ENCODE assay signal across 21 cellular contexts in the genomic region with DNA sequence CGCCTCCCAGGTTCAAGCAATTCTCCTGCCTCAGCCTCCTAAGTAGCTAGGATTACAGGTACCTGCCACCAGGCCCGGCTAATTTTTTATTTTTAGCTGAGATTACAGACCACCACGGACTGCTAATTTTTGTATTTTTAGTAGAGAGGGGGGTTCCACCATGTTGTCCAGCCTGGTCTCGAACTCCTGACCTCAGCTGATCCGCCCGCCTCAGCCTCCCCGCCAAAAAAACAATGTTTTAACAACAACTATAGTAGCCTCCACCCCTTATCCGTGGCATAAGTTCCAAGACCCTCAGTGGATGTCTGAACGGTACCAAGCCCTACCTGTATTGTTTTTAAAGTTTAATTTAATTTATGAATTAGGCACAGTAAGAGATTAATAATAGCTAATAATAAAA. TPM values are rescaled to one million over a fixed set of nuclear protein-coding genes. Genes with fewer than 3 reads are reported as not detected.
DNase-seq lines count a peak whose midpoint lies in the region; TF ChIP-seq lines count a peak whose summit lies in the region.
"Had no signal": no experiment of that assay in that cellular context is flagged by ENCODE, and none has a peak within 500 bp of the region (broad histone marks: within the 10 kb centered on the region; RNA-seq: fewer than 3 reads in every experiment).

No MANE protein-coding gene starts in this region.

- POLR2A ChIA-PET in CD8-positive, alpha-beta memory T cell (lab: Charles Lee), result no interaction called here

- no peaks in the 10 kb centered on the region for H4K20me1 ChIP-seq in GM23248 (ENCODE audit: insufficient read depth)

- TF ChIP-seq CTCF in chondrocyte (IDR thresholded peaks at IDR 0.05) (no peak), testis (IDR thresholded peaks at IDR 0.05) (no peak)

- no peak overlapping the region for H3K14ac ChIP-seq in mesenchymal stem cell (ENCODE audit: low read length in 2 of 2)
- H3K14ac ChIP-seq in neuronal stem cell (ENCODE audit: low read length), result no peak overlapping the region

- peaks cover 69% of the 10 kb centered on the region for H3K4me1 Mint-ChIP-seq in chondrocyte (ENCODE audit: low read depth)
- peaks cover 10 to 32% (median 12%) of the 10 kb centered on the region in 3 donors for H3K4me1 Mint-ChIP-seq in CD8-positive, alpha-beta memory T cell

- intact Hi-C loops in testis (cut with DNase I; ENCODE audit: low total_unique reads), result no loop called here

- peak overlapping the region; percentile 60 for H3K4me3 ChIP-seq in GM23248
- peak overlapping the region in 1 of 2 experiments; percentile 32 for H3K4me3 ChIP-seq in mesenchymal stem cell (ENCODE audit: insufficient read depth in 1 of 2, low read depth in 1 of 2, low read length in 2 of 2)
- no peak overlapping the region for H3K4me3 ChIP-seq in testis
- no peak overlapping the region for H3K4me3 ChIP-seq in CD8-positive, alpha-beta memory T cell (ENCODE audit: low read length)
- no peak overlapping the region for H3K4me3 ChIP-seq in neuronal stem cell (ENCODE audit: low read length in 2 of 2)
- H3K4me3 ChIP-seq: SJCRH30, skin epidermis had no signal

- CTCF ChIA-PET in CD8-positive, alpha-beta memory T cell (lab: Charles Lee), result interaction anchor here (1.8 kb wide), 1 partner anchor 9 kb away, joined by 4 read pairs; no protein-coding TSS in a partner anchor

- no peak overlapping the region for H2BK12ac ChIP-seq in mesenchymal stem cell (ENCODE audit: low read length in 2 of 2)
- H2BK12ac ChIP-seq in neuronal stem cell (ENCODE audit: low read length), result no peak overlapping the region

- H3K9me2 ChIP-seq in GM23248 (ENCODE audit: insufficient read depth), result no peaks in the 10 kb centered on the region

- H2BK120ac ChIP-seq in mesenchymal stem cell (ENCODE audit: low read depth, low read length), result no peak overlapping the region
- H2BK120ac ChIP-seq in neuronal stem cell (ENCODE audit: low read depth, low read length), result no peak overlapping the region

- peak overlapping the region; percentile 80 for H3K27ac ChIP-seq in GM23248
- no peak overlapping the region for H3K27ac ChIP-seq in mesenchymal stem cell (ENCODE audit: low read length, poor library complexity, severe bottlenecking)
- H3K27ac ChIP-seq in testis, result peak overlapping the region; percentile 68 to 81
- no peak overlapping the region for H3K27ac ChIP-seq in CD8-positive, alpha-beta memory T cell (ENCODE audit: low read depth, low read length)
- H3K27ac ChIP-seq in neuronal stem cell (replicated peaks; ENCODE audit: low read length), result no peak overlapping the region
- H3K27ac ChIP-seq: SJCRH30 had no signal

- peaks cover 32% of the 10 kb centered on the region for H3K36me3 Mint-ChIP-seq in chondrocyte (ENCODE audit: low read depth)
- H3K36me3 Mint-ChIP-seq in CD8-positive, alpha-beta memory T cell, result peaks cover 25 to 37% (median 28%) of the 10 kb centered on the region in 3 donors

- peaks cover 28% of the 10 kb centered on the region; the same call in 1 of the 2 replicates for H3F3A ChIP-seq in GM23248 (ENCODE audit: insufficient read depth)

- WGBS in GM23248 (ENCODE audit: low coverage in 1 of 2, low lambda C conversion rate in 2 of 2, missing lambda C conversion rate in 2 of 2), 2 experiments, result 64 to 65% methylated on average over 9 of the region's 9 CpGs
- WGBS in mesenchymal stem cell, result 93% methylated on average over 5 of the region's 9 CpGs
- 78 to 84% methylated on average over 9 of the region's 9 CpGs for WGBS in testis, 2 donors
- WGBS in neuronal stem cell (ENCODE audit: extremely low coverage in 2 of 2, insufficient read length in 2 of 2, insufficient replicate concordance in 1 of 2), 2 donors, result no CpG with 5 or more reads among the region's 9 CpGs

- H3K9me3 ChIP-seq in GM23248 (ENCODE audit: low read depth) (no peaks in the 10 kb centered on the region), mesenchymal stem cell (ENCODE audit: control insufficient read depth, low read length) (no peaks in the 10 kb centered on the region), testis (no peaks in the 10 kb centered on the region), neuronal stem cell (replicated peaks in 1 of 2; ENCODE audit: control insufficient read depth in 2 of 2, insufficient read depth in 1 of 2, low read depth in 1 of 2, low read length in 2 of 2) (no peaks in the 10 kb centered on the region)
- no peaks in the 10 kb centered on the region for H3K9me3 ChIP-seq in CD8-positive, alpha-beta memory T cell (ENCODE audit: low read length)
- H3K9me3 ChIP-seq: SJCRH30 had no signal

- peaks cover 20% of the 10 kb centered on the region for H3K79me1 ChIP-seq in mesenchymal stem cell (replicated peaks; ENCODE audit: low read length, poor library complexity, severe bottlenecking)
- peaks cover 4% of the 10 kb centered on the region for H3K79me1 ChIP-seq in neuronal stem cell (ENCODE audit: low read depth, low read length)

- TF ChIP-seq POLR2A in testis (IDR thresholded peaks at IDR 0.05), result no peak

- in situ Hi-C loops in GM23248 (cut with MboI), result no loop called here

- peaks cover 100% of the 10 kb centered on the region for H3K79me2 ChIP-seq in GM23248 (ENCODE audit: insufficient read depth)

- peak overlapping the region; percentile 70 for H3K9ac ChIP-seq in GM23248
- peak overlapping the region; percentile 90 for H3K9ac ChIP-seq in mesenchymal stem cell (ENCODE audit: low read length)
- no peak overlapping the region for H3K9ac ChIP-seq in neuronal stem cell (ENCODE audit: low read depth, low read length, poor library complexity)

- peak overlapping the region; percentile 96 for H3K27ac Mint-ChIP-seq in chondrocyte (ENCODE audit: unreplicated experiment)
- no peak overlapping the region for H3K27ac Mint-ChIP-seq in CD8-positive, alpha-beta memory T cell
- H3K27ac Mint-ChIP-seq: activated B cell treated with CpG ODN at 0.5 μM for 24 hours; activated naive CD8-positive, alpha-beta T cell treated with anti-CD3 and anti-CD28 coated beads, Interleukin-2, amount 50 U/mL, for 24 hours; activated T-helper 1 cell treated with anti-CD3 and anti-CD28 coated beads, Interleukin-12 subunit alpha, Interleukin-12 subunit beta, Interleukin-2, Interleukin-4 antibody, amounts not matched to agents 30 ng/mL and 10 ng/mL and 1 ng/mL, durations not matched to agents 14 hours and 24 hours and 36 hours had no signal

- H4K91ac ChIP-seq in mesenchymal stem cell (ENCODE audit: low read length) (no peak overlapping the region), neuronal stem cell (ENCODE audit: low read depth, low read length, poor library complexity) (no peak overlapping the region)

- H2AFZ ChIP-seq in GM23248, result peak overlapping the region; percentile 69
- H2AFZ ChIP-seq in mesenchymal stem cell (ENCODE audit: low read depth, low read length), result no peak overlapping the region
- H2AFZ ChIP-seq in neuronal stem cell (ENCODE audit: low read length), result no peak overlapping the region

- H4K8ac ChIP-seq in mesenchymal stem cell (ENCODE audit: low read length) (no peak overlapping the region), neuronal stem cell (ENCODE audit: low read depth, low read length) (no peak overlapping the region)

- H3K18ac ChIP-seq in mesenchymal stem cell (ENCODE audit: low read depth in 1 of 2, low read length in 2 of 2), result no peak overlapping the region
- no peak overlapping the region for H3K18ac ChIP-seq in neuronal stem cell (ENCODE audit: low read length)

- H2BK15ac ChIP-seq in mesenchymal stem cell (ENCODE audit: low read depth, poor library complexity, severe bottlenecking) (no peak overlapping the region), neuronal stem cell (ENCODE audit: low read length) (no peak overlapping the region)

- H3K27me3 ChIP-seq in GM23248 (replicated peaks; ENCODE audit: insufficient read depth) (no peaks in the 10 kb centered on the region), mesenchymal stem cell (ENCODE audit: control insufficient read depth in 1 of 2, insufficient read depth in 1 of 2, low read length in 2 of 2) (no peaks in the 10 kb centered on the region), testis (no peaks in the 10 kb centered on the region), neuronal stem cell (ENCODE audit: control insufficient read depth in 3 of 3, insufficient read depth in 3 of 3, low read depth in 1 of 3, low read length in 3 of 3) (no peaks in the 10 kb centered on the region)
- H3K27me3 ChIP-seq in CD8-positive, alpha-beta memory T cell (ENCODE audit: insufficient read depth, low read length, poor library complexity, severe bottlenecking), result no peaks in the 10 kb centered on the region
- H3K27me3 ChIP-seq: SJCRH30 had no signal

- DNase-seq in GM23248 (no peak), chondrocyte (ENCODE audit: low spot score) (no peak), mesenchymal stem cell (no peak), testis (no peak), KG1 (lab: John Stamatoyannopoulos, UW) (no peak), DMS153 treated with DMSO at 0.1 percent for 48 hours (lab: John Stamatoyannopoulos, UW; ENCODE audit: unreplicated experiment) (no peak), neuronal stem cell (ENCODE audit: low spot score) (no peak)
- no peak for DNase-seq in CD8-positive, alpha-beta memory T cell
- DNase-seq: activated B cell treated with CpG ODN at 0.5 μM for 24 hours; activated naive CD8-positive, alpha-beta T cell treated with anti-CD3 and anti-CD28 coated beads, Interleukin-2, amount 50 U/mL, for 24 hours; caudate nucleus; CD4-positive, alpha-beta memory T cell; DMS79; effector CD4-positive, alpha-beta T cell; HFFc6; NCI-H1105 treated with DMSO at 0.1 percent for 48 hours; OCI-M1; SJCRH30; stimulated activated CD4-positive, alpha-beta T cell treated with anti-CD3 and anti-CD28 coated beads, Interleukin-4, amount 100 ng/mL, for 24 hours had no signal

- no peaks in the 10 kb centered on the region for H3K27me3 Mint-ChIP-seq in chondrocyte (ENCODE audit: low read depth)
- peaks cover 0 to 4% of the 10 kb centered on the region in 2 donors for H3K27me3 Mint-ChIP-seq in CD8-positive, alpha-beta memory T cell
- H3K27me3 Mint-ChIP-seq: activated B cell treated with CpG ODN at 0.5 μM for 24 hours; activated naive CD8-positive, alpha-beta T cell treated with anti-CD3 and anti-CD28 coated beads, Interleukin-2, amount 50 U/mL, for 24 hours; CD4-positive, alpha-beta memory T cell had no signal

- H3K4me3 Mint-ChIP-seq in chondrocyte (ENCODE audit: unreplicated experiment), result no peak overlapping the region
- H3K4me3 Mint-ChIP-seq in CD8-positive, alpha-beta memory T cell, result no peak overlapping the region
- H3K4me3 Mint-ChIP-seq: activated B cell treated with CpG ODN at 0.5 μM for 24 hours; activated naive CD8-positive, alpha-beta T cell treated with anti-CD3 and anti-CD28 coated beads, Interleukin-2, amount 50 U/mL, for 24 hours; activated T-helper 1 cell treated with anti-CD3 and anti-CD28 coated beads, Interleukin-12 subunit alpha, Interleukin-12 subunit beta, Interleukin-2, Interleukin-4 antibody, amounts not matched to agents 30 ng/mL and 10 ng/mL and 1 ng/mL, durations not matched to agents 14 hours and 24 hours and 36 hours; CD4-positive, alpha-beta memory T cell; HFFc6 had no signal

- H3K4me2 ChIP-seq in GM23248 (ENCODE audit: unreplicated experiment) (peak overlapping the region; percentile 79), mesenchymal stem cell (ENCODE audit: low read length, poor library complexity, severe bottlenecking) (no peak overlapping the region), neuronal stem cell (ENCODE audit: insufficient read depth, low read length, poor library complexity, severe bottlenecking) (no peak overlapping the region)

- H3K4ac ChIP-seq in mesenchymal stem cell (ENCODE audit: low read depth in 1 of 2, low read length in 2 of 2) (no peak overlapping the region), neuronal stem cell (ENCODE audit: low read length) (no peak overlapping the region)

- H3K23ac ChIP-seq in mesenchymal stem cell (ENCODE audit: low read length in 2 of 2) (no peak overlapping the region), neuronal stem cell (ENCODE audit: low read depth, low read length, poor library complexity) (no peak overlapping the region)

- H2BK5ac ChIP-seq in mesenchymal stem cell (ENCODE audit: low read depth, low read length, poor library complexity, severe bottlenecking) (no peak overlapping the region), neuronal stem cell (ENCODE audit: low read length) (no peak overlapping the region)

- H3K4me1 ChIP-seq in GM23248 (ENCODE audit: insufficient read depth) (peaks cover 16% of the 10 kb centered on the region), mesenchymal stem cell (ENCODE audit: control insufficient read depth, insufficient read depth, low read depth, low read length) (peaks cover 16% of the 10 kb centered on the region), testis (peaks cover 31% of the 10 kb centered on the region), neuronal stem cell (ENCODE audit: control insufficient read depth in 2 of 2, insufficient read depth in 1 of 2, low read depth in 1 of 2, low read length in 2 of 2) (no peaks in the 10 kb centered on the region)
- H3K4me1 ChIP-seq in CD8-positive, alpha-beta memory T cell (ENCODE audit: insufficient read depth, low read length), result no peaks in the 10 kb centered on the region
- H3K4me1 ChIP-seq: SJCRH30 had no signal

- peaks cover 16% of the 10 kb centered on the region; the same call in 1 of the 2 replicates for H3K36me3 ChIP-seq in GM23248 (ENCODE audit: low read depth)
- H3K36me3 ChIP-seq in mesenchymal stem cell (ENCODE audit: control insufficient read depth in 1 of 2, insufficient read depth in 2 of 2, low read depth in 1 of 2, low read length in 2 of 2), result peaks cover 24 to 41% of the 10 kb centered on the region in 2 experiments
- no peaks in the 10 kb centered on the region for H3K36me3 ChIP-seq in testis (ENCODE audit: low read depth, missing control alignments)
- peaks cover 13% of the 10 kb centered on the region for H3K36me3 ChIP-seq in CD8-positive, alpha-beta memory T cell (ENCODE audit: insufficient read depth, low read length)
- peaks cover 12 to 44% of the 10 kb centered on the region in 2 donors for H3K36me3 ChIP-seq in neuronal stem cell (replicated peaks in 1 of 2; ENCODE audit: control insufficient read depth in 2 of 2, insufficient read depth in 2 of 2, low read length in 2 of 2)

- no peak overlapping the region for H2AK5ac ChIP-seq in mesenchymal stem cell (ENCODE audit: low read length, severe bottlenecking)
- H2AK5ac ChIP-seq in neuronal stem cell (ENCODE audit: low read depth, low read length), result no peak overlapping the region

- H3K9me3 Mint-ChIP-seq in chondrocyte (ENCODE audit: low read depth), result no peaks in the 10 kb centered on the region
- no peaks in the 10 kb centered on the region for H3K9me3 Mint-ChIP-seq in CD8-positive, alpha-beta memory T cell
- H3K9me3 Mint-ChIP-seq: activated B cell treated with CpG ODN at 0.5 μM for 24 hours; activated naive CD8-positive, alpha-beta T cell treated with anti-CD3 and anti-CD28 coated beads, Interleukin-2, amount 50 U/mL, for 24 hours; activated T-helper 1 cell treated with anti-CD3 and anti-CD28 coated beads, Interleukin-12 subunit alpha, Interleukin-12 subunit beta, Interleukin-2, Interleukin-4 antibody, amounts not matched to agents 30 ng/mL and 10 ng/mL and 1 ng/mL, durations not matched to agents 14 hours and 24 hours and 36 hours; CD4-positive, alpha-beta memory T cell; HFFc6 had no signal

RNA-seq across cellular contexts. Expression of gene GNA12, which starts 48.2 kb away (rescaled TPM):
- 13.8 and 24.3 TPM in 2 replicates for total RNA-seq in GM23248 (2014; rRNA removed; shearing (Covaris generic))
- polyA plus RNA-seq in GM23248 (2016; fragmentation: Nextera tagmentation; extraction: Ambion mirVana) (11.2 and 11.5 TPM in 2 replicates), testis (ENCODE audit: insufficient read depth, low read depth, low replicate concordance) (53.2 TPM)
- total RNA-seq in chondrocyte (77.5 to 111 TPM (median 108 TPM) in 3 replicates), testis (10 to 100 TPM; 50.0 to 69.6 TPM)
- 78.8 TPM for polyA plus RNA-seq in mesenchymal stem cell (2013, experiment 1 of 2)
- 79.8 TPM for polyA plus RNA-seq in mesenchymal stem cell (2013, experiment 2 of 2)
- 10 to 100 TPM; 20.6 to 21.2 TPM for total RNA-seq in CD8-positive, alpha-beta memory T cell
- 11.2 TPM for polyA plus RNA-seq in CD8-positive, alpha-beta memory T cell
- 37.0 TPM for polyA plus RNA-seq in neuronal stem cell (2013, experiment 1 of 2)
- 36.5 TPM for polyA plus RNA-seq in neuronal stem cell (2013, experiment 2 of 2)

Comparison
In these comparisons a context has a peak if more than half of its experiments do, and no peak if none do; other contexts are left out.
1. H3K27ac ChIP-seq: peak in GM23248 (single experiment) and testis (2 of 2); none in mesenchymal stem cell (single experiment), CD8-positive, alpha-beta memory T cell (single experiment) and neuronal stem cell (single experiment).